ENCODE assay signal across 23 cellular contexts in genomic region chr20:37188787-37189186, GRCh38.
"Had no signal": no experiment of that assay in that cellular context is flagged by ENCODE, and none has a peak within 500 bp of the region (broad histone marks: within the 10 kb centered on the region; RNA-seq: fewer than 3 reads in every experiment).

No MANE protein-coding gene starts in this region.

- H3K36me3 ChIP-seq: uterus had no signal

- DNase-seq: activated CD4-positive, alpha-beta T cell treated with anti-CD3 and anti-CD28 coated beads, Interleukin-2, amount 50 U/mL, for 48 hours; activated CD8-positive, alpha-beta memory T cell treated with anti-CD3 and anti-CD28 coated beads, Interleukin-2, amount 10 ng/mL, durations not matched to agents 7 days and 5 days; activated naive CD4-positive, alpha-beta T cell; activated T-cell treated with anti-CD3 and anti-CD28 coated beads, Interleukin-2, amount 50 U/mL, for 1 hour; central memory CD4-positive, alpha-beta T cell; dorsolateral prefrontal cortex; esophagus squamous epithelium; gastrocnemius medialis; head of caudate nucleus; left ventricle myocardium superior; mammary epithelial cell; occipital lobe; posterior cingulate gyrus; sigmoid colon; stimulated activated CD4-positive, alpha-beta T cell treated with anti-CD3 and anti-CD28 coated beads, Interleukin-15, amount 100 ng/mL, for 24 hours; stimulated activated naive B cell treated with anti-CD40 and anti-IgM and Interleukin-4, amounts not matched to agents 10 μg/mL and 1 μg/mL and 100 μg/mL, for 72 hours; T1000; transverse colon; uterus had no signal

- H3K4me2 ChIP-seq: smooth muscle cell had no signal

- H3K4me3 Mint-ChIP-seq: neural crest cell, WTC11 had no signal

- H3K27me3 Mint-ChIP-seq: activated CD8-positive, alpha-beta memory T cell treated with anti-CD3 and anti-CD28 coated beads, Interleukin-2, amount 10 ng/mL, durations not matched to agents 7 days and 5 days; stimulated activated naive B cell treated with anti-CD40 and anti-IgM and Interleukin-4, amounts not matched to agents 10 μg/mL and 1 μg/mL and 100 μg/mL, for 72 hours had no signal

- H3K27me3 ChIP-seq: dorsolateral prefrontal cortex, esophagus squamous epithelium, gastrocnemius medialis, sigmoid colon, transverse colon, uterus had no signal

- H3K27ac Mint-ChIP-seq: activated T-helper 2 cell treated with anti-CD3 and anti-CD28 coated beads, Interferon-gamma antibody, Interleukin-2, Interleukin-4, amounts not matched to agents 10 μg/mL and 5 μg/mL and 100 μg/mL, durations not matched to agents 14 hours and 24 hours and 36 hours; WTC11 had no signal

- H3K27ac ChIP-seq: dorsolateral prefrontal cortex, esophagus squamous epithelium, transverse colon, uterus had no signal

- ATAC-seq: gastrocnemius medialis, left ventricle myocardium superior, WTC11 had no signal

- H3K4me3 ChIP-seq: dorsolateral prefrontal cortex, esophagus squamous epithelium, gastrocnemius medialis, sigmoid colon, smooth muscle cell, transverse colon, uterus had no signal

- H3K9me3 ChIP-seq: esophagus squamous epithelium, gastrocnemius medialis, sigmoid colon, transverse colon, uterus had no signal

- H3K9me3 Mint-ChIP-seq: activated T-helper 2 cell treated with anti-CD3 and anti-CD28 coated beads, Interferon-gamma antibody, Interleukin-2, Interleukin-4, amounts not matched to agents 10 μg/mL and 5 μg/mL and 100 μg/mL, durations not matched to agents 14 hours and 24 hours and 36 hours; neural crest cell; stimulated activated naive B cell treated with anti-CD40 and anti-IgM and Interleukin-4, amounts not matched to agents 10 μg/mL and 1 μg/mL and 100 μg/mL, for 72 hours; WTC11 had no signal
